Comparison of ENCODE assay signal across 7 cellular contexts in the genomic region with DNA sequence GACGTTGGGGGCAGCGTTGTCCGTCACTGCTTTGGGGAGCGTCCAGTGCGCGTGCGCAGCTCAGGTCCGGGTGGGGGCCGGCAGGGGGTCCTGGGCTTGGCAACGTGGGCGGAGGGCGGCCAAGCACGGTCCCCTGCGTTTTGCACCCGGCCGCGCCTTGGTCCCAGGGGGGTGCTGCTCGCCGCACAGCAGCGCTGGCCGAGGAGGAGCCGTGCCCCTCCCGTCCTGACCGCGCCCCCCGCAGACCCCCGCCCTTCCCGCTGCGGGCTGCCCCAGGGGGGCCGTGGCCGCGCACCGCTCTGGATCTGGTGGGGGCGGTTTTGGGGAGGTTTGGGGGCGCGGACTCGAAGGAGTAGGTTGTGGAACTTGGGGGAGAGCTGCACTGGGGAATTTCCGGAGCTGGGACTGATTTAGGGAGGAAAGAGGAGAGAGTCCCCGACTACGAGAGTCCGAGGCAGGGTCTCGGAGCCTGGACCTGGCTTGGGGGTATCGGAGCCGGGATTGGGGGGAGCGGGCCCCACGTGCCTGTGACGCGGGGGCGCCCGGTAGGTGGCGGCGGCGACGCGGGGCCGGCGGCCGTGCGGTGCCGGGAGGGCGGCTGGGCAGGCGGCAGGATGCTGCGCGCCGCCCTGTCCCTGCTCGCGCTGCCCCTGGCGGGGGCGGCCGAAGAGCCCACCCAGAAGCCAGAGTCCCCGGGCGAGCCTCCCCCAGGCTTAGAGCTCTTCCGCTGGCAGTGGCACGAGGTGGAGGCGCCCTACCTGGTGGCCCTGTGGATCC. TPM values are rescaled to one million over a fixed set of nuclear protein-coding genes. Genes with fewer than 3 reads are reported as not detected.
A peak's percentile ranks its signal among the peaks of the same experiment; 100 is the strongest.
DNase-seq lines count a peak whose midpoint lies in the region; ATAC-seq, FAIRE-seq and TF ChIP-seq lines count a peak whose summit lies in the region.

Gene SLC9A5 (plus strand): TSS at position 579 of the 777 bp plus-strand sequence. CDS start 36 bp downstream, at position 615.

- H3K4me3 ChIP-seq in GM06990 (replicated peaks; ENCODE audit: low read depth, low read length) (peak within 1 kb of the TSS; percentile 51), astrocyte of the cerebellum (ENCODE audit: low read depth, low read length) (peak within 1 kb of the TSS; percentile 91), stomach (peak within 1 kb of the TSS; percentile 64 to 85 (median 78))

- ATAC-seq in GM19455 (IDR thresholded peaks at IDR 0.05; ENCODE audit: unreplicated experiment): no peak

- TF ChIP-seq CTCF in GM06990 (IDR thresholded peaks at IDR 0.05; ENCODE audit: insufficient read depth, low read length, poor library complexity, severe bottlenecking) (no peak), astrocyte of the cerebellum (IDR thresholded peaks at IDR 0.05; ENCODE audit: low read depth, low read length, missing control alignments) (no peak), stomach (IDR thresholded peaks at IDR 0.05) (peak in 1 of 7 experiments; percentile 24)

- H3K27me3 ChIP-seq in GM06990 (replicated peaks; ENCODE audit: control insufficient read depth, insufficient read depth, low read length) (no peaks in the 10 kb centered on the region), stomach (peaks cover 0 to 48% (median 19%) of the 10 kb centered on the region in 3 donors)

- no peak for TF ChIP-seq POLR2A in stomach (IDR thresholded peaks at IDR 0.05)
- no peak for TF ChIP-seq POLR2A in H54 (IDR thresholded peaks at IDR 0.05; ENCODE audit: low read depth, low read length)

- FAIRE-seq in H54 (lab: Jason Lieb, UNC): no peak

- in situ Hi-C loops in astrocyte of the cerebellum (cut with HindIII; ENCODE audit: low sequenced_read_pairs): no loop called here

- TF ChIP-seq EP300 in stomach (IDR thresholded peaks at IDR 0.05): no peak

- intact Hi-C loops in stomach (cut with DNase I; ENCODE audit: low total_unique reads): no loop called here

- H3K27ac ChIP-seq in KOPT-K1 (ENCODE audit: low read depth, low read length, poor library complexity, severe bottlenecking): peak within 1 kb of the TSS; percentile 61
- peak within 1 kb of the TSS in 4 of 5 donors; percentile 87 to 95 (median 90) for H3K27ac ChIP-seq in stomach

- no peaks in the 10 kb centered on the region; the same call in 1 of the 2 replicates for H3K36me3 ChIP-seq in GM06990 (ENCODE audit: control insufficient read depth, insufficient read depth, low read length)
- no peaks in the 10 kb centered on the region for H3K36me3 ChIP-seq in KOPT-K1 (ENCODE audit: insufficient read depth, low read length)
- H3K36me3 ChIP-seq in stomach: no peaks in the 10 kb centered on the region

- DNase-seq in GM06990 (ENCODE audit: extremely low read depth, insufficient read length) (peak; percentile 69), astrocyte of the cerebellum (ENCODE audit: low read depth) (no peak), iPS-NIHi7 (ENCODE audit: extremely low spot score) (peak; percentile 43), stomach (no peak), H54 (ENCODE audit: insufficient read length, low spot score) (no peak)

- peaks cover 39 to 54% (median 51%) of the 10 kb centered on the region in 4 donors for H3K4me1 ChIP-seq in stomach

- H3K9me3 ChIP-seq in KOPT-K1 (ENCODE audit: insufficient read depth, low read length, poor library complexity, severe bottlenecking) (no peaks in the 10 kb centered on the region), stomach (no peaks in the 10 kb centered on the region)

- whole genome bisulfite sequencing in stomach, 5 donors: 0 to 2% (median 1%) methylated on average over 37 to 75 of the region's 75 CpGs

RNA-seq across cellular contexts. Expression of gene SLC9A5, which starts in this region (rescaled TPM):
- total RNA-seq in stomach: 1 to 10 TPM in 2 of 5 donors, under 1 TPM in 2, not detected in 1; 0.89 to 5.3 (median 2.6) TPM
- polyA plus RNA-seq in stomach: under 1 TPM; 0.19 to 0.43 (median 0.31) TPM

Comparison
In these comparisons a context has a peak if more than half of its experiments do, and no peak if none do; other contexts are left out.
1. DNase-seq: peak in GM06990 (single experiment) and iPS-NIHi7 (single experiment); none in astrocyte of the cerebellum (single experiment), stomach (single experiment) and H54 (single experiment).
2. Peak in every context shown above with its lines, with median percentiles within 50 percentile points of each other: H3K4me3 ChIP-seq.